16 cellular contexts compared by ENCODE assay signal in the genomic region with DNA sequence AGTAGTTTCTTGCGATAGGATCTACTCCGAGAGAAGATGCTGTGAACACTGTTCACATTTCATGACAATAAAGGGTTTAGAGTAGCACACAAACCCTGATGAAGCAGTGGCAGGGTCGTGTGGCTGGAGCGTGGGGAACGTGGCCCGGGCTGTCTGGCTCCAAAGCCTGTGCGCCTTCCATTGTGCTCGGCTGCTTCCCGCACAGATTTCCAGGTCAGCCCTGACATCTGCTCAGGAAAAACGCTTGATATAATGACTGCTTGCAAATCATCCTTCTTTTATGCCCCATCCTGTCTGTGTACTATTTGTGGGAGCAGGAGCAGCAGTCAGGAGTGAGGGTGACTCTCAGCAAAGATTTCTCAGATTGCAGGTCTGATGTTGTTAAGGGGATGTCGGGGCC.
"Had no signal": no experiment of that assay in that cellular context is flagged by ENCODE, and none has a peak within 500 bp of the region (broad histone marks: within the 10 kb centered on the region; RNA-seq: fewer than 3 reads in every experiment).

No MANE protein-coding gene starts in this region.

- H3K4me3 Mint-ChIP-seq: activated CD4-positive, alpha-beta T cell treated with anti-CD3 and anti-CD28 coated beads, Interleukin-2, amount 10 ng/mL, durations not matched to agents 24 days and 14 days; activated naive CD4-positive, alpha-beta T cell treated with anti-CD3 and anti-CD28 coated beads for 36 hours; natural killer cell treated with Interleukin-12 subunit alpha and Interleukin-12 subunit beta and Interleukin-15 and Interleukin-18, amount 100 ng/mL, for 72 hours had no signal

- DNase-seq: activated CD4-positive, alpha-beta T cell treated with anti-CD3 and anti-CD28 coated beads, Interleukin-2, amount 10 ng/mL, durations not matched to agents 24 days and 14 days; activated CD8-positive, alpha-beta memory T cell treated with anti-CD3 and anti-CD28 coated beads for 24 hours; activated naive CD4-positive, alpha-beta T cell treated with anti-CD3 and anti-CD28 coated beads for 36 hours; caudate nucleus; left lung; mesenchymal stem cell; ovary; stimulated activated CD4-positive, alpha-beta T cell treated with anti-CD3 and anti-CD28 coated beads, Interleukin-4, amount 100 ng/mL, for 1 hour; stimulated activated CD8-positive, alpha-beta memory T cell treated with anti-CD3 and anti-CD28 coated beads, Interleukin-4, amount 100 ng/mL, for 48 hours; stimulated activated naive CD8-positive, alpha-beta T cell treated with anti-CD3 and anti-CD28 coated beads, Interleukin-15, Interleukin-2, amounts not matched to agents 100 U/mL and 50 U/mL, for 24 hours; T-helper 1 cell; testis had no signal

- H3K9me3 ChIP-seq: left lung, ovary, testis had no signal

- H3K36me3 ChIP-seq: left lung, ovary had no signal

- ATAC-seq: esophagus mucosa; left lung; natural killer cell treated with Interleukin-12 subunit alpha and Interleukin-12 subunit beta and Interleukin-15 and Interleukin-18, amount 100 ng/mL, for 72 hours; stimulated activated naive CD8-positive, alpha-beta T cell treated with anti-CD3 and anti-CD28 coated beads, Interleukin-15, Interleukin-2, amounts not matched to agents 100 U/mL and 50 U/mL, for 24 hours had no signal

- H3K27ac Mint-ChIP-seq: activated CD4-positive, alpha-beta T cell treated with anti-CD3 and anti-CD28 coated beads, Interleukin-2, amount 10 ng/mL, durations not matched to agents 24 days and 14 days; activated naive CD4-positive, alpha-beta T cell treated with anti-CD3 and anti-CD28 coated beads for 36 hours; natural killer cell treated with Interleukin-12 subunit alpha and Interleukin-12 subunit beta and Interleukin-15 and Interleukin-18, amount 100 ng/mL, for 72 hours had no signal

- H3K4me3 ChIP-seq: coronary artery, left lung, ovary, testis had no signal

- H3K4me1 ChIP-seq: left lung, testis had no signal

- H3K27me3 ChIP-seq: left lung, ovary, testis had no signal

- H3K36me3 Mint-ChIP-seq: natural killer cell treated with Interleukin-12 subunit alpha and Interleukin-12 subunit beta and Interleukin-15 and Interleukin-18, amount 100 ng/mL, for 72 hours had no signal

- H3K27ac ChIP-seq: coronary artery, left lung, ovary, testis, VCaP had no signal

- H3K4me1 Mint-ChIP-seq: activated CD4-positive, alpha-beta T cell treated with anti-CD3 and anti-CD28 coated beads, Interleukin-2, amount 10 ng/mL, durations not matched to agents 24 days and 14 days had no signal

- H3K9me3 Mint-ChIP-seq: activated CD4-positive, alpha-beta T cell treated with anti-CD3 and anti-CD28 coated beads, Interleukin-2, amount 10 ng/mL, durations not matched to agents 24 days and 14 days; activated naive CD4-positive, alpha-beta T cell treated with anti-CD3 and anti-CD28 coated beads for 36 hours; natural killer cell treated with Interleukin-12 subunit alpha and Interleukin-12 subunit beta and Interleukin-15 and Interleukin-18, amount 100 ng/mL, for 72 hours had no signal
